ENCODE assay signal across 15 cellular contexts in genomic region chr3:133412511-133413165, GRCh38. TPM values are rescaled to one million over a fixed set of nuclear protein-coding genes. Genes with fewer than 3 reads are reported as not detected.
DNase-seq lines count a peak whose midpoint lies in the region; TF ChIP-seq lines count a peak whose summit lies in the region.
"Had no signal": no experiment of that assay in that cellular context is flagged by ENCODE, and none has a peak within 500 bp of the region (broad histone marks: within the 10 kb centered on the region; RNA-seq: fewer than 3 reads in every experiment).

No MANE protein-coding gene starts in this region.

- WGBS in neuronal stem cell (ENCODE audit: extremely low coverage in 2 of 2, insufficient read length in 2 of 2, insufficient replicate concordance in 1 of 2), 2 donors = no CpG with 5 or more reads among the region's 19 CpGs

- H3K9me3 ChIP-seq in SJSA1 (replicated peaks) (no peaks in the 10 kb centered on the region), neuronal stem cell (replicated peaks in 1 of 2; ENCODE audit: control insufficient read depth in 2 of 2, insufficient read depth in 1 of 2, low read depth in 1 of 2, low read length in 2 of 2) (no peaks in the 10 kb centered on the region)

- POLR2A ChIA-PET in activated CD4-positive, alpha-beta memory T cell treated with anti-CD3 and anti-CD28 coated beads for 36 hours (lab: Charles Lee) = no interaction called here
- POLR2A ChIA-PET in MCF 10A (lab: Yijun Ruan, JAX) = no interaction called here

- H2AK5ac ChIP-seq in neuronal stem cell (ENCODE audit: low read depth, low read length) = peak overlapping the region; percentile 76

- peak overlapping the region; percentile 46 for H3K4me3 ChIP-seq in SJSA1
- no peak overlapping the region for H3K4me3 ChIP-seq in neuronal stem cell (ENCODE audit: low read length in 2 of 2)

- H3K4me3 Mint-ChIP-seq in activated CD4-positive, alpha-beta memory T cell treated with anti-CD3 and anti-CD28 coated beads for 36 hours = no peak overlapping the region
- H3K4me3 Mint-ChIP-seq in MCF 10A (ENCODE audit: unreplicated experiment) = no peak overlapping the region
- H3K4me3 Mint-ChIP-seq: memory B cell; stimulated activated naive CD8-positive, alpha-beta T cell treated with anti-CD3 and anti-CD28 coated beads, Interleukin-15, Interleukin-2, amounts not matched to agents 100 ng/mL and 50 ng/mL, for 24 hours had no signal

- H3K14ac ChIP-seq in neuronal stem cell (ENCODE audit: low read length) = no peak overlapping the region

- H3K27me3 Mint-ChIP-seq in activated CD4-positive, alpha-beta memory T cell treated with anti-CD3 and anti-CD28 coated beads for 36 hours = peaks cover 3% of the 10 kb centered on the region
- peaks cover 52% of the 10 kb centered on the region for H3K27me3 Mint-ChIP-seq in MCF 10A (ENCODE audit: insufficient read depth, unreplicated experiment)

- H4K8ac ChIP-seq in neuronal stem cell (ENCODE audit: low read depth, low read length) = no peak overlapping the region

- peak overlapping the region; percentile 65 for H2BK12ac ChIP-seq in neuronal stem cell (ENCODE audit: low read length)

- CTCF ChIA-PET in activated CD4-positive, alpha-beta memory T cell treated with anti-CD3 and anti-CD28 coated beads for 36 hours (lab: Charles Lee) = interaction anchor here (1.8 kb wide), 1 partner anchor 10 kb away, joined by 5 read pairs; no protein-coding TSS in a partner anchor
- CTCF ChIA-PET in MCF 10A (lab: Yijun Ruan, JAX) = interaction anchor here (0.9 to 2.5 kb wide), 4 partner anchors 10 to 682 kb away, joined by 3 to 11 read pairs (median 4); no protein-coding TSS in a partner anchor

- H3K27ac Mint-ChIP-seq in activated CD4-positive, alpha-beta memory T cell treated with anti-CD3 and anti-CD28 coated beads for 36 hours = no peak overlapping the region
- H3K27ac Mint-ChIP-seq in MCF 10A (ENCODE audit: low read depth, unreplicated experiment) = no peak overlapping the region
- H3K27ac Mint-ChIP-seq: activated naive CD4-positive, alpha-beta T cell treated with anti-CD3 and anti-CD28 coated beads, Interleukin-2, amount 50 U/mL, for 72 hours; memory B cell; stimulated activated naive CD8-positive, alpha-beta T cell treated with anti-CD3 and anti-CD28 coated beads, Interleukin-15, Interleukin-2, amounts not matched to agents 100 ng/mL and 50 ng/mL, for 24 hours had no signal

- no peak overlapping the region for H3K4ac ChIP-seq in neuronal stem cell (ENCODE audit: low read length)

- peak overlapping the region; percentile 97 for H3K27ac ChIP-seq in SJSA1
- no peak overlapping the region for H3K27ac ChIP-seq in neuronal stem cell (replicated peaks; ENCODE audit: low read length)

- H3K18ac ChIP-seq in neuronal stem cell (ENCODE audit: low read length) = peak overlapping the region; percentile 85

- H3K9ac ChIP-seq in neuronal stem cell (ENCODE audit: low read depth, low read length, poor library complexity) = no peak overlapping the region

- H3K36me3 ChIP-seq in SJSA1 (0 out of 2 replicates have a peak, but pooled peaks cover 3% of the 10 kb centered on the region), neuronal stem cell (replicated peaks in 1 of 2; ENCODE audit: control insufficient read depth in 2 of 2, insufficient read depth in 2 of 2, low read length in 2 of 2) (no peaks in the 10 kb centered on the region)

- H3K79me1 ChIP-seq in neuronal stem cell (ENCODE audit: low read depth, low read length) = no peaks in the 10 kb centered on the region

- TF ChIP-seq CTCF in MCF 10A (IDR thresholded peaks at IDR 0.05; ENCODE audit: unreplicated experiment) = no peak

- BruUV-seq in MCF 10A (replicated peaks; lab: Mats Ljungman, UMichigan) = no TSS peak

- H3K9me3 Mint-ChIP-seq in activated CD4-positive, alpha-beta memory T cell treated with anti-CD3 and anti-CD28 coated beads for 36 hours = no peaks in the 10 kb centered on the region
- no peaks in the 10 kb centered on the region for H3K9me3 Mint-ChIP-seq in MCF 10A (ENCODE audit: unreplicated experiment)
- H3K9me3 Mint-ChIP-seq: activated naive CD4-positive, alpha-beta T cell treated with anti-CD3 and anti-CD28 coated beads, Interleukin-2, amount 50 U/mL, for 72 hours; memory B cell; stimulated activated naive CD8-positive, alpha-beta T cell treated with anti-CD3 and anti-CD28 coated beads, Interleukin-15, Interleukin-2, amounts not matched to agents 100 ng/mL and 50 ng/mL, for 24 hours had no signal

- H3K23ac ChIP-seq in neuronal stem cell (ENCODE audit: low read depth, low read length, poor library complexity) = no peak overlapping the region

- peak overlapping the region; percentile 84 for H2BK5ac ChIP-seq in neuronal stem cell (ENCODE audit: low read length)

- intact Hi-C loops in activated CD4-positive, alpha-beta memory T cell treated with anti-CD3 and anti-CD28 coated beads for 36 hours (cut with micrococcal nuclease) = no loop called here
- intact Hi-C loops in MCF 10A (cut with micrococcal nuclease) = no loop called here

- DNase-seq in AG20443 (ENCODE audit: low spot score) (peak; percentile 67), SJSA1 (ENCODE audit: low read depth in 1 of 2, low spot score in 2 of 2) (peak; percentile 67 to 79), fibroblast of peridontal ligament (ENCODE audit: extremely low read depth) (peak; percentile 25), neuronal stem cell (ENCODE audit: low spot score) (no peak), NCI-H187 (lab: John Stamatoyannopoulos, UW) (no peak), NCI-H524 (lab: John Stamatoyannopoulos, UW) (no peak), MCF 10A (ENCODE audit: unreplicated experiment) (no peak)
- no peak for DNase-seq in activated CD4-positive, alpha-beta memory T cell treated with anti-CD3 and anti-CD28 coated beads for 36 hours
- DNase-seq: activated CD4-positive, CD25-positive, alpha-beta regulatory T cell; NCI-H1092 had no signal

- no peaks in the 10 kb centered on the region for H3K36me3 Mint-ChIP-seq in activated CD4-positive, alpha-beta memory T cell treated with anti-CD3 and anti-CD28 coated beads for 36 hours
- H3K36me3 Mint-ChIP-seq in MCF 10A (ENCODE audit: insufficient read depth, unreplicated experiment) = no peaks in the 10 kb centered on the region
- H3K36me3 Mint-ChIP-seq: activated naive CD4-positive, alpha-beta T cell treated with anti-CD3 and anti-CD28 coated beads, Interleukin-2, amount 50 U/mL, for 72 hours; memory B cell had no signal

- H2BK15ac ChIP-seq in neuronal stem cell (ENCODE audit: low read length) = peak overlapping the region; percentile 78

- peaks cover 3% of the 10 kb centered on the region for H3K4me1 Mint-ChIP-seq in activated CD4-positive, alpha-beta memory T cell treated with anti-CD3 and anti-CD28 coated beads for 36 hours (ENCODE audit: low read depth)
- H3K4me1 Mint-ChIP-seq in MCF 10A (ENCODE audit: insufficient read depth, unreplicated experiment) = no peaks in the 10 kb centered on the region

- H2BK120ac ChIP-seq in neuronal stem cell (ENCODE audit: low read depth, low read length) = no peak overlapping the region

- peaks cover 48% of the 10 kb centered on the region for H3K4me1 ChIP-seq in SJSA1 (replicated peaks)
- H3K4me1 ChIP-seq in neuronal stem cell (ENCODE audit: control insufficient read depth in 2 of 2, insufficient read depth in 1 of 2, low read depth in 1 of 2, low read length in 2 of 2) = peaks cover 0 to 2% of the 10 kb centered on the region in 2 donors

- H3K27me3 ChIP-seq in SJSA1 (replicated peaks) (no peaks in the 10 kb centered on the region), neuronal stem cell (ENCODE audit: control insufficient read depth in 3 of 3, insufficient read depth in 3 of 3, low read depth in 1 of 3, low read length in 3 of 3) (no peaks in the 10 kb centered on the region)

- no peak overlapping the region for H3K4me2 ChIP-seq in neuronal stem cell (ENCODE audit: insufficient read depth, low read length, poor library complexity, severe bottlenecking)

- H2AFZ ChIP-seq in neuronal stem cell (ENCODE audit: low read length) = no peak overlapping the region

- H4K91ac ChIP-seq in neuronal stem cell (ENCODE audit: low read depth, low read length, poor library complexity) = peak overlapping the region; percentile 16

RNA-seq across cellular contexts. Expression of gene BFSP2, which starts 12.8 kb away (rescaled TPM):
- total RNA-seq in SJSA1 (2014; rRNA removed; shearing (Covaris generic)) = not detected in 2 replicates
- polyA plus RNA-seq in neuronal stem cell (2013, experiment 1 of 2) = 0.13 TPM
- 0.24 TPM for polyA plus RNA-seq in neuronal stem cell (2013, experiment 2 of 2)
- total RNA-seq in activated CD4-positive, alpha-beta memory T cell treated with anti-CD3 and anti-CD28 coated beads for 36 hours = not detected
- total RNA-seq in MCF 10A (2022) = not detected in 2 replicates
- total RNA-seq: activated naive CD4-positive, alpha-beta T cell treated with anti-CD3 and anti-CD28 coated beads, Interleukin-2, amount 50 U/mL, for 72 hours; epithelial cell of proximal tubule; H4 had no signal

Comparison
In these comparisons a context has a peak if more than half of its experiments do, and no peak if none do; other contexts are left out.
1. DNase-seq: peak in AG20443 (single experiment), SJSA1 (2 of 2) and fibroblast of peridontal ligament (single experiment); none in neuronal stem cell (single experiment), NCI-H187 (0 of 2), NCI-H524 (0 of 2), activated CD4-positive, alpha-beta memory T cell treated with anti-CD3 and anti-CD28 coated beads for 36 hours (single experiment) and MCF 10A (single experiment).